Comparison of ENCODE assay signal across 5 cellular contexts in the genomic region with DNA sequence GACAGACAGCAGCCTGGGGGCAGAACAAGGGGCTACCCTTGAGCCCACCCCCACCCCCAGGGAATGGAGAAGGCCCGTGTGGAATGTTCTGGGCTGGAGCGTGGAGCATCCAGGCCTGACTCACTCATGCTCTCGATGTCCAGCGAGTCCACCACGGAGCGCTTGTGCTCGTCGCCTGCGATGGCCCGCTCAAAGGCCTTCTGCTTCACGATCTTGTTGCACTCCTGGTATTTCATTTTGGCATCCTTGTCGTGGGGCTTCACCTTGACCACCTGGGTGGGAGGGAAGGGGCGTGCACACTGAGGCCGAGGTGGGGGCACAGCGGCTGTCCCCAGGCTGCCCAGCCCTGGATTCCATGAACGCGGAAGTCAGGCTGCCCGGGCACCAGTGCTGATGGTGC. TPM values are rescaled to one million over a fixed set of nuclear protein-coding genes. Genes with fewer than 3 reads are reported as not detected.
"Had no signal": no experiment of that assay in that cellular context is flagged by ENCODE, and none has a peak within 500 bp of the region (broad histone marks: within the 10 kb centered on the region; RNA-seq: fewer than 3 reads in every experiment).

No MANE protein-coding gene starts in this region.

RNA-seq across cellular contexts. Expression of gene PNMA8B, which starts 31.1 kb away (rescaled TPM):
- total RNA-seq: HepG2, HT-29, HT1080, K562 had no signal
- polyA plus RNA-seq: HepG2, IgD-negative memory B cell, K562 had no signal

RNA-seq across cellular contexts. Expression of gene PNMA8A, which starts 55.4 kb away (rescaled TPM):
- total RNA-seq: HT-29, HT1080 had no signal
- polyA plus RNA-seq: IgD-negative memory B cell had no signal
